In genomic region chr20:32872266-32872665, GRCh38 we compare ENCODE assay signal across 13 cellular contexts. TPM values are rescaled to one million over a fixed set of nuclear protein-coding genes. Genes with fewer than 3 reads are reported as not detected.
DNase-seq lines count a peak whose midpoint lies in the region; ATAC-seq and TF ChIP-seq lines count a peak whose summit lies in the region.
"Had no signal": no experiment of that assay in that cellular context is flagged by ENCODE, and none has a peak within 500 bp of the region (broad histone marks: within the 10 kb centered on the region; RNA-seq: fewer than 3 reads in every experiment).

No MANE protein-coding gene starts in this region.

- no peaks in the 10 kb centered on the region for H3K36me3 ChIP-seq in BLaER1
- H3K36me3 ChIP-seq in endodermal cell (ENCODE audit: control insufficient read depth, insufficient read depth, low read length): no peaks in the 10 kb centered on the region
- H3K36me3 ChIP-seq in sigmoid colon: no peaks in the 10 kb centered on the region
- H3K36me3 ChIP-seq in right atrium auricular region: no peaks in the 10 kb centered on the region
- H3K36me3 ChIP-seq: HAP-1 had no signal

- H3K4me3 Mint-ChIP-seq in endodermal cell (no peak overlapping the region), Calu3 (ENCODE audit: low read depth, unreplicated experiment) (no peak overlapping the region)
- no peak overlapping the region for H3K4me3 Mint-ChIP-seq in CD4-positive, alpha-beta T cell
- H3K4me3 Mint-ChIP-seq: B cell; CD14-positive monocyte; CD8-positive, alpha-beta memory T cell had no signal

- H3K27me3 Mint-ChIP-seq in endodermal cell (ENCODE audit: insufficient read depth): no peaks in the 10 kb centered on the region
- no peaks in the 10 kb centered on the region for H3K27me3 Mint-ChIP-seq in Calu3 (ENCODE audit: unreplicated experiment)
- H3K27me3 Mint-ChIP-seq in CD4-positive, alpha-beta T cell: no peaks in the 10 kb centered on the region
- H3K27me3 Mint-ChIP-seq: B cell; CD8-positive, alpha-beta memory T cell had no signal

- peaks cover 13% of the 10 kb centered on the region for H3K36me3 Mint-ChIP-seq in endodermal cell (ENCODE audit: low read depth)
- no peaks in the 10 kb centered on the region for H3K36me3 Mint-ChIP-seq in Calu3 (ENCODE audit: insufficient read depth, unreplicated experiment)
- peaks cover 6% of the 10 kb centered on the region for H3K36me3 Mint-ChIP-seq in CD4-positive, alpha-beta T cell (ENCODE audit: low read depth)

- intact Hi-C loops in sigmoid colon (cut with DNase I) (no loop called here), Calu3 (cut with micrococcal nuclease; ENCODE audit: unreplicated experiment) (no loop called here)
- intact Hi-C loops in CD4-positive, alpha-beta T cell (cut with DNase I, micrococcal nuclease): no loop called here

- no peak overlapping the region for H3K4me3 ChIP-seq in BLaER1
- no peak overlapping the region for H3K4me3 ChIP-seq in HL-60 (replicated peaks; ENCODE audit: insufficient read depth, low read length)
- H3K4me3 ChIP-seq in endodermal cell (ENCODE audit: low read length): no peak overlapping the region
- H3K4me3 ChIP-seq in sigmoid colon: no peak overlapping the region
- H3K4me3 ChIP-seq in right atrium auricular region: no peak overlapping the region
- H3K4me3 ChIP-seq: HAP-1 had no signal

- TF ChIP-seq POLR2A in sigmoid colon (IDR thresholded peaks at IDR 0.05): no peak

- H3K4me1 Mint-ChIP-seq in endodermal cell (no peaks in the 10 kb centered on the region), Calu3 (ENCODE audit: low read depth, unreplicated experiment) (no peaks in the 10 kb centered on the region)
- H3K4me1 Mint-ChIP-seq in CD4-positive, alpha-beta T cell (ENCODE audit: low read depth): no peaks in the 10 kb centered on the region
- H3K4me1 Mint-ChIP-seq: B cell; CD8-positive, alpha-beta memory T cell had no signal

- no TSS peak for BruUV-seq in Calu3 (replicated peaks; lab: Mats Ljungman, UMichigan)

- DNase-seq in HL-60 (ENCODE audit: low read depth in 1 of 2, low spot score in 1 of 2): no peak
- DNase-seq in endodermal cell: no peak
- DNase-seq in sigmoid colon: peak; percentile 37
- no peak for DNase-seq in right atrium auricular region (ENCODE audit: low spot score)
- DNase-seq in Calu3: no peak
- DNase-seq in CD4-positive, alpha-beta T cell: no peak
- DNase-seq: CD8-positive, alpha-beta memory T cell; DMS 273 treated with DMSO at 0.1 percent for 48 hours had no signal

- CTCF ChIA-PET in Calu3 (lab: Charles Lee): interaction anchor here (1.4 kb wide), 1 partner anchor 8 kb away, joined by 3 read pairs; no protein-coding TSS in a partner anchor
- CTCF ChIA-PET in CD4-positive, alpha-beta T cell (lab: Charles Lee): no interaction called here

- WGBS in endodermal cell (ENCODE audit: insufficient coverage in 1 of 2, insufficient read length in 1 of 2), 2 experiments: 93 to 96% methylated on average over 5 to 6 of the region's 6 CpGs
- WGBS in sigmoid colon, 2 donors: 74 to 80% methylated on average over 6 of the region's 6 CpGs

- POLR2A ChIA-PET in CD4-positive, alpha-beta T cell (lab: Charles Lee): no interaction called here

- H3K27ac ChIP-seq in BLaER1 (no peak overlapping the region), HL-60 (replicated peaks) (peak overlapping the region; percentile 49), endodermal cell (ENCODE audit: low read depth, low read length) (no peak overlapping the region), sigmoid colon (no peak overlapping the region), right atrium auricular region (no peak overlapping the region)
- no peak overlapping the region for H3K27ac ChIP-seq in CD4-positive, alpha-beta T cell (ENCODE audit: low read depth, low read length)

- H3K27ac Mint-ChIP-seq in endodermal cell (peak overlapping the region; percentile 19), Calu3 (ENCODE audit: unreplicated experiment) (no peak overlapping the region)
- H3K27ac Mint-ChIP-seq in CD4-positive, alpha-beta T cell: no peak overlapping the region
- H3K27ac Mint-ChIP-seq: B cell had no signal

- H3K9ac ChIP-seq in BLaER1 (no peak overlapping the region), endodermal cell (ENCODE audit: extremely low read depth, low read length, poor library complexity, severe bottlenecking) (no peak overlapping the region)

- ATAC-seq in HG02571 (IDR thresholded peaks at IDR 0.05; ENCODE audit: unreplicated experiment): no peak
- ATAC-seq in CD4-positive, alpha-beta T cell (ENCODE audit: poor library complexity): no peak

- peak overlapping the region; percentile 32 for H3K4me2 ChIP-seq in BLaER1

- H3K9me3 ChIP-seq in BLaER1: no peaks in the 10 kb centered on the region
- no peaks in the 10 kb centered on the region for H3K9me3 ChIP-seq in endodermal cell (ENCODE audit: control insufficient read depth, low read length)
- H3K9me3 ChIP-seq in sigmoid colon: no peaks in the 10 kb centered on the region
- H3K9me3 ChIP-seq in right atrium auricular region: no peaks in the 10 kb centered on the region
- H3K9me3 ChIP-seq in CD4-positive, alpha-beta T cell (ENCODE audit: control insufficient read depth, low read length): no peaks in the 10 kb centered on the region
- H3K9me3 ChIP-seq: HAP-1 had no signal

- TF ChIP-seq EP300 in sigmoid colon (IDR thresholded peaks at IDR 0.05): no peak

- no peaks in the 10 kb centered on the region for H4K20me1 ChIP-seq in BLaER1

- TF ChIP-seq CTCF in HL-60 (IDR thresholded peaks at IDR 0.05; ENCODE audit: insufficient read depth, low read length) (no peak), endodermal cell (conservative IDR thresholded peaks at IDR 0.05) (no peak), sigmoid colon (IDR thresholded peaks at IDR 0.05) (no peak), right atrium auricular region (IDR thresholded peaks at IDR 0.05) (no peak), Calu3 (IDR thresholded peaks at IDR 0.05; ENCODE audit: unreplicated experiment) (no peak)
- TF ChIP-seq CTCF in CD4-positive, alpha-beta T cell (IDR thresholded peaks at IDR 0.05): no peak

- H3K27me3 ChIP-seq in BLaER1 (no peaks in the 10 kb centered on the region), HL-60 (ENCODE audit: insufficient read depth, poor library complexity, severe bottlenecking) (no peaks in the 10 kb centered on the region), endodermal cell (ENCODE audit: control insufficient read depth, insufficient read depth, low read length, poor library complexity, severe bottlenecking) (no peaks in the 10 kb centered on the region), sigmoid colon (no peaks in the 10 kb centered on the region), right atrium auricular region (no peaks in the 10 kb centered on the region)
- no peaks in the 10 kb centered on the region for H3K27me3 ChIP-seq in CD4-positive, alpha-beta T cell (ENCODE audit: control insufficient read depth, insufficient read depth, low read length)

- peaks cover 21% of the 10 kb centered on the region for H3K4me1 ChIP-seq in BLaER1
- no peaks in the 10 kb centered on the region for H3K4me1 ChIP-seq in endodermal cell (ENCODE audit: control insufficient read depth, insufficient read depth, low read length)
- peaks cover 0 to 5% (median under 1%) of the 10 kb centered on the region in 4 donors for H3K4me1 ChIP-seq in sigmoid colon
- H3K4me1 ChIP-seq in right atrium auricular region: no peaks in the 10 kb centered on the region

- H3K9me3 Mint-ChIP-seq in endodermal cell: no peaks in the 10 kb centered on the region
- no peaks in the 10 kb centered on the region for H3K9me3 Mint-ChIP-seq in Calu3 (ENCODE audit: low read depth, unreplicated experiment)
- no peaks in the 10 kb centered on the region for H3K9me3 Mint-ChIP-seq in CD4-positive, alpha-beta T cell
- H3K9me3 Mint-ChIP-seq: CD14-positive monocyte; CD8-positive, alpha-beta memory T cell had no signal

RNA-seq across cellular contexts. Expression of gene EFCAB8, which starts 13.5 kb away (rescaled TPM):
- 1 to 10 TPM in 1 of 2 donors, under 1 TPM in 1; 0.44 to 1.0 TPM for total RNA-seq in endodermal cell
- polyA plus RNA-seq in endodermal cell (2013, experiment 1 of 2): 0.11 TPM
- polyA plus RNA-seq in endodermal cell (2013, experiment 2 of 2): 0.17 TPM
- total RNA-seq in sigmoid colon: under 1 TPM in 3 of 4 donors, not detected in 1; 0.49 to 0.83 (median 0.71) TPM
- polyA plus RNA-seq in sigmoid colon: under 1 TPM in 1 of 3 donors, not detected in 2; 0.06 TPM
- total RNA-seq in right atrium auricular region: not detected
- 1.1 and 2.5 TPM in 2 replicates for total RNA-seq in Calu3 (2022)
- total RNA-seq in CD4-positive, alpha-beta T cell: 1 to 10 TPM in 1 of 2 experiments, under 1 TPM in 1; 0.81 to 2.5 TPM
- polyA plus RNA-seq: CD14-positive monocyte; CD8-positive, alpha-beta memory T cell had no signal

RNA-seq across cellular contexts. Expression of gene MAPRE1, which starts 52.5 kb away (rescaled TPM):
- total RNA-seq in endodermal cell (100 to 1,000 TPM; 180 to 265 TPM), sigmoid colon (100 to 1,000 TPM in 3 of 4 donors, 10 to 100 TPM in 1; 94.7 to 146 (median 131) TPM), right atrium auricular region (10 to 100 TPM; 56.0 to 62.8 TPM), Calu3 (2022) (205 and 211 TPM in 2 replicates)
- polyA plus RNA-seq in endodermal cell (2013, experiment 1 of 2): 153 TPM
- polyA plus RNA-seq in endodermal cell (2013, experiment 2 of 2): 143 TPM
- 10 to 100 TPM; 56.8 to 72.4 (median 57.7) TPM for polyA plus RNA-seq in sigmoid colon
- total RNA-seq in CD4-positive, alpha-beta T cell: 100 to 1,000 TPM; 130 TPM
